1 cellular context compared by ENCODE assay signal in the genomic region with DNA sequence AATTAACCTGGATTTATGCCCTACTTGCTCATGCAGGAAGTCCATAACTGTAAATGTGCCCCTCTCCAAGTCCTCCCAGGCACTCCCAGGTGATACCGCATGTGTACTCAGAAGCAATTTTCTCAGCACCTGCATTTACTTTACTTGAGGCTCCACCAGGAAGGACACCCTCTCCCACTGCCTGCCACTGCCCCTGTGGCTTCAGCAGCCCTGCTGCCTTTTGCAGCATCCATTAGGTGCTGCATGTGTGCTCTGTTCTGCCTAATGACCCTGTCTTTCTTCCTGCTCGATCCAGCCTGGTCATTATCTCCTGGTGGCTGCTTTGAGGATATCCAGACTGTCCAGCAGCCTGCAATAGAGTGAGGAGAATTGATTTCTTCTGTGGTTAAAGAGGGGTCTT.
TF ChIP-seq lines count a peak whose summit lies in the region.

No MANE protein-coding gene starts in this region.

TF ChIP-seq in IMR-90, 13 proteins besides CTCF, POLR2A, EP300 and RAD21:
- no peak for TF ChIP-seq NFE2L2 (IDR thresholded peaks at IDR 0.05; ENCODE audit: low read depth, low read length)
- TF ChIP-seq RFX5 (IDR thresholded peaks at IDR 0.05; ENCODE audit: low read depth, low read length) = no peak
- TF ChIP-seq MAFK (IDR thresholded peaks at IDR 0.05; ENCODE audit: low read depth, low read length) = no peak
- TF ChIP-seq FOS (IDR thresholded peaks at IDR 0.05; ENCODE audit: low read depth, low read length) = no peak
- TF ChIP-seq, protein P1, sequence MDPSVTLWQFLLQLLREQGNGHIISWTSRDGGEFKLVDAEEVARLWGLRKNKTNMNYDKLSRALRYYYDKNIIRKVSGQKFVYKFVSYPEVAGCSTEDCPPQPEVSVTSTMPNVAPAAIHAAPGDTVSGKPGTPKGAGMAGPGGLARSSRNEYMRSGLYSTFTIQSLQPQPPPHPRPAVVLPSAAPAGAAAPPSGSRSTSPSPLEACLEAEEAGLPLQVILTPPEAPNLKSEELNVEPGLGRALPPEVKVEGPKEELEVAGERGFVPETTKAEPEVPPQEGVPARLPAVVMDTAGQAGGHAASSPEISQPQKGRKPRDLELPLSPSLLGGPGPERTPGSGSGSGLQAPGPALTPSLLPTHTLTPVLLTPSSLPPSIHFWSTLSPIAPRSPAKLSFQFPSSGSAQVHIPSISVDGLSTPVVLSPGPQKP (IDR thresholded peaks at IDR 0.05; ENCODE audit: borderline replicate concordance, low read depth, low read length) = no peak
- no peak for TF ChIP-seq RCOR1 (IDR thresholded peaks at IDR 0.05; ENCODE audit: insufficient replicate concordance, low read length)
- no peak for TF ChIP-seq SMC3 (IDR thresholded peaks at IDR 0.05; ENCODE audit: low read depth, low read length)
- TF ChIP-seq, protein P2, sequence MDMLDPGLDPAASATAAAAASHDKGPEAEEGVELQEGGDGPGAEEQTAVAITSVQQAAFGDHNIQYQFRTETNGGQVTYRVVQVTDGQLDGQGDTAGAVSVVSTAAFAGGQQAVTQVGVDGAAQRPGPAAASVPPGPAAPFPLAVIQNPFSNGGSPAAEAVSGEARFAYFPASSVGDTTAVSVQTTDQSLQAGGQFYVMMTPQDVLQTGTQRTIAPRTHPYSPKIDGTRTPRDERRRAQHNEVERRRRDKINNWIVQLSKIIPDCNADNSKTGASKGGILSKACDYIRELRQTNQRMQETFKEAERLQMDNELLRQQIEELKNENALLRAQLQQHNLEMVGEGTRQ (IDR thresholded peaks at IDR 0.05; ENCODE audit: low read depth, low read length) = no peak
- TF ChIP-seq MXI1 (IDR thresholded peaks at IDR 0.05; ENCODE audit: borderline replicate concordance, low read depth, low read length) = no peak
- no peak for TF ChIP-seq MAZ (IDR thresholded peaks at IDR 0.05; ENCODE audit: borderline replicate concordance, low read depth, low read length)
- TF ChIP-seq CHD1 (IDR thresholded peaks at IDR 0.05; ENCODE audit: low read depth, low read length) = no peak
- no peak for TF ChIP-seq BHLHE40 (IDR thresholded peaks at IDR 0.05; ENCODE audit: low read depth, low read length)
TF ChIP-seq in IMR-90: peak in this region for 0.
